8 cellular contexts compared by ENCODE assay signal in genomic region chr16:53504161-53504663, GRCh38. TPM values are rescaled to one million over a fixed set of nuclear protein-coding genes. Genes with fewer than 3 reads are reported as not detected.
DNase-seq lines count a peak whose midpoint lies in the region; ATAC-seq, FAIRE-seq and TF ChIP-seq lines count a peak whose summit lies in the region.

No MANE protein-coding gene starts in this region.

- no peaks in the 10 kb centered on the region for H3K9me2 ChIP-seq in PC-3 (replicated peaks; ENCODE audit: low read length)

- no peaks in the 10 kb centered on the region for H3K36me3 Mint-ChIP-seq in astrocyte (ENCODE audit: low read depth, unreplicated experiment)

- H3K4me3 ChIP-seq in GM08714 (ENCODE audit: low read length) (peak overlapping the region; percentile 60), PC-3 (ENCODE audit: low read length) (peak overlapping the region; percentile 75; the same call in 1 of the 2 replicates), astrocyte (ENCODE audit: insufficient read depth, low read depth, low read length) (peak overlapping the region; percentile 39), sigmoid colon (peak overlapping the region; percentile 50 to 99 (median 72))

- H3K27ac ChIP-seq in PC-3 (ENCODE audit: low read length), result no peak overlapping the region
- peak overlapping the region; percentile 65 for H3K27ac ChIP-seq in astrocyte (ENCODE audit: low read depth, low read length)
- H3K27ac ChIP-seq in sigmoid colon, result peak overlapping the region; percentile 92 to 99 (median 96)

- H3K4me1 ChIP-seq in PC-3 (ENCODE audit: insufficient read depth, low read length) (peaks cover 22% of the 10 kb centered on the region), astrocyte (ENCODE audit: insufficient read depth, low read length) (peaks cover 16% of the 10 kb centered on the region), sigmoid colon (peaks cover 0 to 33% (median 28%) of the 10 kb centered on the region in 4 donors)

- H3K36me3 ChIP-seq in PC-3 (ENCODE audit: low read depth, low read length) (no peaks in the 10 kb centered on the region), astrocyte (ENCODE audit: insufficient read depth, low read length) (no peaks in the 10 kb centered on the region), sigmoid colon (no peaks in the 10 kb centered on the region)

- peak overlapping the region; percentile 96 for H3K27ac Mint-ChIP-seq in astrocyte (ENCODE audit: unreplicated experiment)

- POLR2A ChIA-PET in PC-3 (lab: Charles Lee; ENCODE audit: unreplicated experiment), result no interaction called here

- H3F3A ChIP-seq in PC-3 (ENCODE audit: low read length, unreplicated experiment), result no peaks in the 10 kb centered on the region

- TF ChIP-seq EP300 in sigmoid colon (IDR thresholded peaks at IDR 0.05), result no peak

- intact Hi-C loops in PC-3 (cut with micrococcal nuclease) (loop anchor here (5.0 to 10.0 kb wide), 2 partner anchors 67 to 449 kb away; partner anchors contain the start of genes CHD9 and CHD9NB), sigmoid colon (cut with DNase I) (loop anchor here (5.0 kb wide), 2 partner anchors 198 to 447 kb away; partner anchors contain the start of genes FTO and RPGRIP1L)

- H3K9me3 Mint-ChIP-seq in astrocyte (ENCODE audit: unreplicated experiment), result no peaks in the 10 kb centered on the region

- peaks cover 8% of the 10 kb centered on the region; the same call in 1 of the 2 replicates for H4K20me1 ChIP-seq in PC-3 (ENCODE audit: low read length)
- H4K20me1 ChIP-seq in astrocyte (ENCODE audit: insufficient read depth, low read length), result peaks cover 11% of the 10 kb centered on the region

- no peaks in the 10 kb centered on the region for H3K27me3 Mint-ChIP-seq in astrocyte (ENCODE audit: low read depth, unreplicated experiment)

- no peak for ATAC-seq in PC-3

- no peak for FAIRE-seq in astrocyte (lab: Jason Lieb, UNC)

- TSS peak; percentile 92 for BruUV-seq in PC-3 (replicated peaks; lab: Mats Ljungman, UMichigan)

- DNase-seq in PC-3 (no peak), astrocyte (ENCODE audit: low read depth) (peak; percentile 55), hypothalamus (lab: John Stamatoyannopoulos, UW) (peak in 40 of 51 donors; percentile 5 to 70 (median 42)), sigmoid colon (peak; percentile 81), NCI-H2171 treated with DMSO at 0.1 percent for 48 hours (lab: John Stamatoyannopoulos, UW) (no peak), Kasumi-1 (lab: John Stamatoyannopoulos, UW) (no peak), NOMO-1 (lab: John Stamatoyannopoulos, UW; ENCODE audit: unreplicated experiment in 2 of 2) (no peak)

- TF ChIP-seq CTCF in PC-3 (conservative IDR thresholded peaks at IDR 0.05; ENCODE audit: low read depth, low read length), result no peak
- TF ChIP-seq CTCF in astrocyte (IDR thresholded peaks at IDR 0.05; ENCODE audit: insufficient read depth, low read depth, low read length), result no peak
- no peak for TF ChIP-seq CTCF in sigmoid colon (IDR thresholded peaks at IDR 0.05)

- H3K9ac ChIP-seq in PC-3 (ENCODE audit: low read length) (0 out of 2 replicates have a peak overlapping the region, but pooled peaks have one; percentile 72), astrocyte (ENCODE audit: low read length) (peak overlapping the region; percentile 81)

- TF ChIP-seq POLR2A in sigmoid colon (IDR thresholded peaks at IDR 0.05), result no peak

- CTCF ChIA-PET in PC-3 (lab: Charles Lee), result no interaction called here

- peak overlapping the region; percentile 94 for H3K4me2 ChIP-seq in PC-3 (ENCODE audit: low read length)
- peak overlapping the region; percentile 93 for H3K4me2 ChIP-seq in astrocyte (ENCODE audit: low read length)

- no peak overlapping the region for H2AFZ ChIP-seq in PC-3 (ENCODE audit: low read length)
- H2AFZ ChIP-seq in astrocyte (ENCODE audit: low read depth, low read length), result peak overlapping the region; percentile 40

- H3K27me3 ChIP-seq in PC-3 (ENCODE audit: low read length) (no peaks in the 10 kb centered on the region), astrocyte (ENCODE audit: insufficient read depth, low read length) (no peaks in the 10 kb centered on the region), sigmoid colon (no peaks in the 10 kb centered on the region)

- H3K79me2 ChIP-seq in PC-3 (ENCODE audit: low read length) (peaks cover 24% of the 10 kb centered on the region), astrocyte (ENCODE audit: insufficient read depth, low read length) (peaks cover 11% of the 10 kb centered on the region)

- H3K9me3 ChIP-seq in PC-3 (ENCODE audit: low read length), result no peaks in the 10 kb centered on the region
- H3K9me3 ChIP-seq in astrocyte (ENCODE audit: insufficient read depth, low read depth, low read length), result no peaks in the 10 kb centered on the region
- H3K9me3 ChIP-seq in sigmoid colon, result no peaks in the 10 kb centered on the region

- 7 to 10% methylated on average over 11 of the region's 11 CpGs for WGBS in sigmoid colon, 2 donors

- H3K4me3 Mint-ChIP-seq in astrocyte (ENCODE audit: unreplicated experiment), result peak overlapping the region; percentile 83

- peaks cover 19% of the 10 kb centered on the region for H3K4me1 Mint-ChIP-seq in astrocyte (ENCODE audit: low read depth, unreplicated experiment)

RNA-seq across cellular contexts. Expression of gene AKTIP, which starts 1.2 kb away (rescaled TPM):
- 13.2 and 32.5 TPM in 2 replicates for total RNA-seq in PC-3 (2014; rRNA removed)
- 21.5 and 25.0 TPM in 2 replicates for total RNA-seq in astrocyte
- 10 to 100 TPM; 39.5 to 56.0 (median 48.0) TPM for total RNA-seq in sigmoid colon
- polyA plus RNA-seq in sigmoid colon, result 10 to 100 TPM; 14.4 to 19.9 (median 17.3) TPM

Comparison
In these comparisons a context has a peak if more than half of its experiments do, and no peak if none do; other contexts are left out.
1. DNase-seq: peak in astrocyte (single experiment), hypothalamus (40 of 51) and sigmoid colon (single experiment); none in PC-3 (single experiment), NCI-H2171 treated with DMSO at 0.1 percent for 48 hours (single experiment), Kasumi-1 (0 of 2) and NOMO-1 (0 of 2).
2. Peak in every context shown above with its lines, with median percentiles within 50 percentile points of each other: H3K4me3 ChIP-seq.